ENCODE assay signal across 9 cellular contexts in the genomic region with DNA sequence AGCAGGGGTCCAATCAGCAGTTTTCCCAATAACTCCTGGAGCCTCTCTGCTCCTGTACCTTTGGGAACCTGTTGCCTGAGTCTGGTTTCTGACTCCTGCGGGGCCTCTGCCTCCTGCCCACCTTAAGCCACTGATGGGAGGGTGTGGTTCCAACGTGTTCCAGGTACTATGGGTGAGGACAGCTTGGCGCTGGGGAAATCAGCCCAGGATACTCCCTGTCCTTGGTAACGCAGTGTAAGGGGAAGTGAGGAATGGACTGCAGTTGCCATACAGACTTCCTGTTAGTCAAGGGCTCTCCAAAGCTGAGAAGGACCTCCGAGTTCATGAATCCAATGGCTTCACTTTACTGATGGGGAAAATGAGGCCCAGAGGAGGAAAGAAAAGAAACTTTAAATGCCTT. TPM values are rescaled to one million over a fixed set of nuclear protein-coding genes. Genes with fewer than 3 reads are reported as not detected.
DNase-seq lines count a peak whose midpoint lies in the region; ATAC-seq and TF ChIP-seq lines count a peak whose summit lies in the region.
"Had no signal": no experiment of that assay in that cellular context is flagged by ENCODE, and none has a peak within 500 bp of the region (broad histone marks: within the 10 kb centered on the region; RNA-seq: fewer than 3 reads in every experiment).

No MANE protein-coding gene starts in this region.

- no peaks in the 10 kb centered on the region for H3K27me3 Mint-ChIP-seq in activated T-cell treated with anti-CD3 and anti-CD28 coated beads, Interleukin-2, amount 50 U/mL, for 4 hours (ENCODE audit: low read depth)
- H3K27me3 Mint-ChIP-seq in activated CD4-positive, alpha-beta memory T cell treated with anti-CD3 and anti-CD28 coated beads, Interleukin-2, amount 10 ng/mL, durations not matched to agents 7 days and 5 days, result no peaks in the 10 kb centered on the region
- H3K27me3 Mint-ChIP-seq: activated naive CD8-positive, alpha-beta T cell had no signal

- peak; percentile 24 for DNase-seq in activated T-cell treated with anti-CD3 and anti-CD28 coated beads, Interleukin-2, amount 50 U/mL, for 1 hour
- no peak for DNase-seq in activated T-cell treated with anti-CD3 and anti-CD28 coated beads, Interleukin-2, amount 50 U/mL, for 4 hours
- DNase-seq in activated CD4-positive, alpha-beta memory T cell treated with anti-CD3 and anti-CD28 coated beads, Interleukin-2, amount 10 ng/mL, durations not matched to agents 7 days and 5 days, result no peak
- no peak for DNase-seq in tibial artery
- DNase-seq in NCI-H526 (lab: John Stamatoyannopoulos, UW), result no peak
- no peak for DNase-seq in posterior vena cava (ENCODE audit: low spot score)

- H3K4me3 Mint-ChIP-seq in activated T-cell treated with anti-CD3 and anti-CD28 coated beads, Interleukin-2, amount 50 U/mL, for 4 hours, result no peak overlapping the region
- peak overlapping the region; percentile 83 for H3K4me3 Mint-ChIP-seq in activated CD4-positive, alpha-beta memory T cell treated with anti-CD3 and anti-CD28 coated beads, Interleukin-2, amount 10 ng/mL, durations not matched to agents 7 days and 5 days

- POLR2A ChIA-PET in activated CD4-positive, alpha-beta memory T cell treated with anti-CD3 and anti-CD28 coated beads, Interleukin-2, amount 10 ng/mL, durations not matched to agents 7 days and 5 days (lab: Charles Lee), result interaction anchor here (0.8 to 4.2 kb wide), 15 partner anchors 15 to 312 kb away, joined by 3 to 31 read pairs (median 6); partner anchors contain the start of genes NAA40 and RCOR2

- H3K4me1 ChIP-seq in liver (ENCODE audit: control insufficient read depth in 4 of 4, insufficient read depth in 4 of 4, low read length in 3 of 4) (peaks cover 6 to 41% (median 37%) of the 10 kb centered on the region in 4 donors), tibial artery (peaks cover 0 to 41% (median 30%) of the 10 kb centered on the region in 4 donors)

- H3K9ac ChIP-seq in liver (ENCODE audit: low read depth in 1 of 2, low read length in 2 of 2), result peak overlapping the region; percentile 73 to 90

- peaks cover 38% of the 10 kb centered on the region for H3K4me1 Mint-ChIP-seq in activated T-cell treated with anti-CD3 and anti-CD28 coated beads, Interleukin-2, amount 50 U/mL, for 4 hours (ENCODE audit: low read depth)
- H3K4me1 Mint-ChIP-seq in activated CD4-positive, alpha-beta memory T cell treated with anti-CD3 and anti-CD28 coated beads, Interleukin-2, amount 10 ng/mL, durations not matched to agents 7 days and 5 days, result peaks cover 39% of the 10 kb centered on the region

- no peak overlapping the region for H3K4me3 ChIP-seq in liver (ENCODE audit: low read depth in 1 of 3, low read length in 3 of 3)
- peak overlapping the region in 1 of 2 donors; percentile 77 for H3K4me3 ChIP-seq in tibial artery

- H3K27ac Mint-ChIP-seq in activated CD4-positive, alpha-beta memory T cell treated with anti-CD3 and anti-CD28 coated beads, Interleukin-2, amount 10 ng/mL, durations not matched to agents 7 days and 5 days, result peak overlapping the region; percentile 85

- H3K9me3 Mint-ChIP-seq in activated T-cell treated with anti-CD3 and anti-CD28 coated beads, Interleukin-2, amount 50 U/mL, for 4 hours, result no peaks in the 10 kb centered on the region
- H3K9me3 Mint-ChIP-seq in activated CD4-positive, alpha-beta memory T cell treated with anti-CD3 and anti-CD28 coated beads, Interleukin-2, amount 10 ng/mL, durations not matched to agents 7 days and 5 days, result no peaks in the 10 kb centered on the region

- WGBS in liver, result 49% methylated on average over 5 of the region's 5 CpGs

- H3K36me3 ChIP-seq in liver (ENCODE audit: control insufficient read depth in 4 of 4, insufficient read depth in 3 of 4, low read depth in 1 of 4, low read length in 3 of 4) (no peaks in the 10 kb centered on the region), tibial artery (no peaks in the 10 kb centered on the region)

- TF ChIP-seq CTCF in liver (IDR thresholded peaks at IDR 0.05; ENCODE audit: low read depth, low read length, missing input control) (no peak), tibial artery (IDR thresholded peaks at IDR 0.05) (no peak)

- H3K9me3 ChIP-seq in liver (ENCODE audit: control insufficient read depth in 4 of 4, low read length in 3 of 4) (no peaks in the 10 kb centered on the region), tibial artery (no peaks in the 10 kb centered on the region)

- TF ChIP-seq RAD21 in liver (IDR thresholded peaks at IDR 0.05), result no peak

- H3K27ac ChIP-seq in liver (ENCODE audit: low read depth in 1 of 2, low read length in 2 of 2) (peak overlapping the region; percentile 79 to 85), tibial artery (peak overlapping the region; percentile 77 to 90)

- CTCF ChIA-PET in activated CD4-positive, alpha-beta memory T cell treated with anti-CD3 and anti-CD28 coated beads, Interleukin-2, amount 10 ng/mL, durations not matched to agents 7 days and 5 days (lab: Charles Lee), result interaction anchor here (0.7 to 8.0 kb wide), 35 partner anchors 9 to 313 kb away, joined by 3 to 172 read pairs (median 5); partner anchors contain the start of genes NAA40 and ZFTA

- H3K27me3 ChIP-seq in liver (ENCODE audit: control insufficient read depth in 4 of 4, insufficient read depth in 4 of 4, low read length in 3 of 4), result no peaks in the 10 kb centered on the region
- no peaks in the 10 kb centered on the region for H3K27me3 ChIP-seq in tibial artery

- no peaks in the 10 kb centered on the region for H3K36me3 Mint-ChIP-seq in activated T-cell treated with anti-CD3 and anti-CD28 coated beads, Interleukin-2, amount 50 U/mL, for 4 hours (ENCODE audit: insufficient read depth)
- H3K36me3 Mint-ChIP-seq in activated CD4-positive, alpha-beta memory T cell treated with anti-CD3 and anti-CD28 coated beads, Interleukin-2, amount 10 ng/mL, durations not matched to agents 7 days and 5 days (ENCODE audit: low read depth), result peaks cover 28% of the 10 kb centered on the region
- H3K36me3 Mint-ChIP-seq: activated naive CD8-positive, alpha-beta T cell had no signal

- ATAC-seq in activated T-cell treated with anti-CD3 and anti-CD28 coated beads, Interleukin-2, amount 50 U/mL, for 4 hours, result no peak
- ATAC-seq in GM18909 (IDR thresholded peaks at IDR 0.05; ENCODE audit: poor library complexity, unreplicated experiment), result no peak

- intact Hi-C loops in tibial artery (cut with DNase I; ENCODE audit: low total_unique reads) (loop anchor here (1.0 to 10.0 kb wide), 4 partner anchors 35 to 317 kb away; partner anchors contain the start of gene ZFTA), posterior vena cava (cut with DNase I) (loop anchor here (1.0 to 10.0 kb wide), 3 partner anchors 109 to 315 kb away; no protein-coding TSS in a partner anchor)

TF ChIP-seq in liver, 16 proteins besides CTCF, POLR2A, EP300 and RAD21 (continues in another document):
- TF ChIP-seq REST (IDR thresholded peaks at IDR 0.05) (no peak), TAF1 (conservative IDR thresholded peaks at IDR 0.05) (no peak), HNF4A (conservative IDR thresholded peaks at IDR 0.05) (no peak), JUND (IDR thresholded peaks at IDR 0.05) (no peak), SP1 (IDR thresholded peaks at IDR 0.05) (no peak), FOXA2 (IDR thresholded peaks at IDR 0.05) (no peak)

RNA-seq across cellular contexts. Expression of gene MARK2, which starts 1.2 kb away (rescaled TPM):
- 10 to 100 TPM; 32.6 to 33.6 (median 33.4) TPM for total RNA-seq in activated T-cell treated with anti-CD3 and anti-CD28 coated beads, Interleukin-2, amount 50 U/mL, for 4 hours
- 10 to 100 TPM; 48.7 to 54.2 TPM for total RNA-seq in activated CD4-positive, alpha-beta memory T cell treated with anti-CD3 and anti-CD28 coated beads, Interleukin-2, amount 10 ng/mL, durations not matched to agents 7 days and 5 days
- total RNA-seq in liver (10 to 100 TPM in 1 of 2 donors, 1 to 10 TPM in 1; 9.5 to 11.6 TPM), posterior vena cava (10 to 100 TPM; 20.5 to 24.5 TPM)
- 1 to 10 TPM; 3.4 to 6.6 TPM for polyA plus RNA-seq in liver

RNA-seq across cellular contexts. Expression of gene SPINDOC, which starts 24.5 kb away (rescaled TPM):
- total RNA-seq in activated T-cell treated with anti-CD3 and anti-CD28 coated beads, Interleukin-2, amount 50 U/mL, for 4 hours, result 10 to 100 TPM; 24.0 to 28.9 (median 24.5) TPM
- total RNA-seq in activated CD4-positive, alpha-beta memory T cell treated with anti-CD3 and anti-CD28 coated beads, Interleukin-2, amount 10 ng/mL, durations not matched to agents 7 days and 5 days, result 10 to 100 TPM; 33.2 to 37.2 TPM
- 1 to 10 TPM; 3.2 to 3.8 TPM for total RNA-seq in liver
- 1 to 10 TPM in 1 of 2 donors, under 1 TPM in 1; 0.42 to 2.6 TPM for polyA plus RNA-seq in liver
- 10 to 100 TPM; 11.8 to 15.1 TPM for total RNA-seq in posterior vena cava
